2 cellular contexts compared by ENCODE assay signal in genomic region chr11:100719809-100720221, GRCh38.
TF ChIP-seq lines count a peak whose summit lies in the region.

No MANE protein-coding gene starts in this region.

TF ChIP-seq in SK-N-SH, 30 proteins besides CTCF, POLR2A, EP300 and RAD21 (continued from another document):
- TF ChIP-seq USF1 (IDR thresholded peaks at IDR 0.05; ENCODE audit: borderline replicate concordance, low read depth), result no peak

TF ChIP-seq in SK-N-SH treated with all-trans-retinoic acid at 6 μM for 48 hours, 23 proteins besides CTCF, POLR2A, EP300 and RAD21 (continued from another document):
- no peak for TF ChIP-seq PATZ1 (CRISPR knock-in tag; IDR thresholded peaks at IDR 0.05; ENCODE audit: borderline replicate concordance)
- no peak for TF ChIP-seq ESRRG (CRISPR knock-in tag; IDR thresholded peaks at IDR 0.05)
